17 cellular contexts compared by ENCODE assay signal in genomic region chr2:148560501-148560900, GRCh38.
"Had no signal": no experiment of that assay in that cellular context is flagged by ENCODE, and none has a peak within 500 bp of the region (broad histone marks: within the 10 kb centered on the region; RNA-seq: fewer than 3 reads in every experiment).

No MANE protein-coding gene starts in this region.

- H3K79me2 ChIP-seq: hepatocyte had no signal

- H3K27me3 ChIP-seq: breast epithelium, esophagus muscularis mucosa, hepatocyte, thyroid gland had no signal

- H3K27ac ChIP-seq: breast epithelium, esophagus muscularis mucosa, hepatocyte, lower lobe of right lung, thyroid gland had no signal

- H3K36me3 ChIP-seq: breast epithelium, esophagus muscularis mucosa, lower lobe of right lung, thyroid gland had no signal

- H3K4me1 ChIP-seq: breast epithelium, esophagus muscularis mucosa, lower lobe of right lung, thyroid gland had no signal

- H3K4me3 ChIP-seq: breast epithelium, esophagus muscularis mucosa, hepatocyte, lower lobe of right lung, thyroid gland had no signal

- H3K4me2 ChIP-seq: hepatocyte had no signal

- DNase-seq: activated CD4-positive, alpha-beta T cell treated with anti-CD3 and anti-CD28 coated beads, Interleukin-2, amount 50 U/mL, for 4 hours; activated effector memory CD4-positive, alpha-beta T cell treated with anti-CD3 and anti-CD28 coated beads, Interleukin-2, amount 50 U/mL, for 16 hours; activated naive CD4-positive, alpha-beta T cell treated with anti-CD3 and anti-CD28 coated beads, Interleukin-2, amount 50 U/mL, for 16 hours; activated T-cell treated with anti-CD3 and anti-CD28 coated beads, Interleukin-2, amount 50 U/mL, for 72 hours; effector CD8-positive, alpha-beta T cell; left colon; lower lobe of right lung; midbrain; occipital lobe; retina; stimulated activated CD4-positive, alpha-beta T cell treated with anti-CD3 and anti-CD28 coated beads, Interleukin-12 subunit alpha, Interleukin-12 subunit beta, amount 100 ng/mL, for 4 hours; stimulated activated CD4-positive, alpha-beta T cell treated with anti-CD3 and anti-CD28 coated beads, Interleukin-1b, Interleukin-23, amount 100 ng/mL, for 48 hours; stimulated activated naive CD4-positive, alpha-beta T cell treated with Interleukin-2 at 50 U/mL for 16 hours; thyroid gland had no signal
